27 cellular contexts compared by ENCODE assay signal in the genomic region with DNA sequence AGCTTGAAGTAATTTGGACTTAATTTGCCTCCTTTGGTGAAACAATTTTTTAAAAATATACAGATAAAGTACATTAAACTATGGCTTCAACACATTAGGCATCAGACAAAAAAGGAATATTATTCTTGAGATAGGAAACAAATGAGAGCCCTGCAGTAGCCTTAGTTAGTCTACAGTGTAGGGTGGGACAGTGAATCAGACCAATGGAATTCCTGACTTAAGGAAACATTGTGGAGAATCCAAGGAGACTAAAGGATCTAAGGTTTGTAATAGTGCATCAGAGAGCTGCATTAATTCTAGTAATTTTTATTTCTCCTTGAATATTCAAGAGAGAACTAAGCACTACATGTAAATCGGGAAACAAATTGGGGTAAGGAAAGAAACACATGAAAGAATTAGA.
A peak's percentile ranks its signal among the peaks of the same experiment; 100 is the strongest.
DNase-seq lines count a peak whose midpoint lies in the region; ATAC-seq and TF ChIP-seq lines count a peak whose summit lies in the region.
"Had no signal": no experiment of that assay in that cellular context is flagged by ENCODE, and none has a peak within 500 bp of the region (broad histone marks: within the 10 kb centered on the region; RNA-seq: fewer than 3 reads in every experiment).

No MANE protein-coding gene starts in this region.

- no peaks in the 10 kb centered on the region for H3K4me1 ChIP-seq in mesenchymal stem cell (ENCODE audit: control insufficient read depth, insufficient read depth, low read depth, low read length)
- no peaks in the 10 kb centered on the region for H3K4me1 ChIP-seq in effector memory CD4-positive, alpha-beta T cell (ENCODE audit: control insufficient read depth, insufficient read depth, low read length, poor library complexity, severe bottlenecking)

- no peak overlapping the region for H3K18ac ChIP-seq in mesenchymal stem cell (ENCODE audit: low read depth in 1 of 2, low read length in 2 of 2)

- peaks cover 33% of the 10 kb centered on the region for H3K4me1 Mint-ChIP-seq in HFFc6 (ENCODE audit: low read depth)
- H3K4me1 Mint-ChIP-seq in activated CD8-positive, alpha-beta T cell treated with anti-CD3 and anti-CD28 coated beads for 36 hours (ENCODE audit: low read depth): no peaks in the 10 kb centered on the region
- H3K4me1 Mint-ChIP-seq: CD4-positive, alpha-beta memory T cell; IgD-negative memory B cell; stimulated activated naive CD8-positive, alpha-beta T cell treated with anti-CD3 and anti-CD28 coated beads, Interleukin-15, amount 100 ng/mL, for 72 hours; T-cell had no signal

- no CpG with 5 or more reads among the region's 1 CpG for WGBS in mesenchymal stem cell

- no peak overlapping the region for H4K91ac ChIP-seq in mesenchymal stem cell (ENCODE audit: low read length)

- no peak overlapping the region for H4K8ac ChIP-seq in mesenchymal stem cell (ENCODE audit: low read length)

- CTCF ChIA-PET in activated CD8-positive, alpha-beta T cell treated with anti-CD3 and anti-CD28 coated beads for 36 hours (lab: Charles Lee): no interaction called here

- peaks cover 5% of the 10 kb centered on the region for H3K36me3 Mint-ChIP-seq in HFFc6 (ENCODE audit: low read depth)
- peaks cover 8% of the 10 kb centered on the region for H3K36me3 Mint-ChIP-seq in activated CD8-positive, alpha-beta T cell treated with anti-CD3 and anti-CD28 coated beads for 36 hours (ENCODE audit: low read depth)
- H3K36me3 Mint-ChIP-seq: IgD-negative memory B cell had no signal

- intact Hi-C loops in activated CD8-positive, alpha-beta T cell treated with anti-CD3 and anti-CD28 coated beads for 36 hours (cut with micrococcal nuclease): no loop called here

- no peak for TF ChIP-seq CTCF in AG10803 (conservative IDR thresholded peaks at IDR 0.05; ENCODE audit: low read length)
- no peak for TF ChIP-seq CTCF in HFFc6 (IDR thresholded peaks at IDR 0.05)
- no peak for TF ChIP-seq CTCF in cardiac fibroblast (IDR thresholded peaks at IDR 0.05; ENCODE audit: low read depth, low read length)
- TF ChIP-seq CTCF in activated CD8-positive, alpha-beta T cell treated with anti-CD3 and anti-CD28 coated beads for 36 hours (IDR thresholded peaks at IDR 0.05): no peak

- no peak overlapping the region for H3K4ac ChIP-seq in mesenchymal stem cell (ENCODE audit: low read depth in 1 of 2, low read length in 2 of 2)

- H2AK5ac ChIP-seq in mesenchymal stem cell (ENCODE audit: low read length, severe bottlenecking): no peak overlapping the region

- no peak overlapping the region for H2BK5ac ChIP-seq in mesenchymal stem cell (ENCODE audit: low read depth, low read length, poor library complexity, severe bottlenecking)

- no peaks in the 10 kb centered on the region for H3K9me3 ChIP-seq in mesenchymal stem cell (ENCODE audit: control insufficient read depth, low read length)
- H3K9me3 ChIP-seq in effector memory CD4-positive, alpha-beta T cell (ENCODE audit: control insufficient read depth, low read length): no peaks in the 10 kb centered on the region

- no peaks in the 10 kb centered on the region for H3K27me3 Mint-ChIP-seq in HFFc6 (ENCODE audit: insufficient read depth)
- H3K27me3 Mint-ChIP-seq in activated CD8-positive, alpha-beta T cell treated with anti-CD3 and anti-CD28 coated beads for 36 hours: no peaks in the 10 kb centered on the region
- H3K27me3 Mint-ChIP-seq: CD4-positive, alpha-beta memory T cell; IgD-negative memory B cell; stimulated activated naive CD8-positive, alpha-beta T cell treated with anti-CD3 and anti-CD28 coated beads, Interleukin-15, amount 100 ng/mL, for 72 hours; T-cell had no signal

- H3K27me3 ChIP-seq in mesenchymal stem cell (ENCODE audit: control insufficient read depth in 1 of 2, insufficient read depth in 1 of 2, low read length in 2 of 2): no peaks in the 10 kb centered on the region
- no peaks in the 10 kb centered on the region for H3K27me3 ChIP-seq in effector memory CD4-positive, alpha-beta T cell (replicated peaks; ENCODE audit: control insufficient read depth, insufficient read depth, low read length, poor library complexity, severe bottlenecking)
- H3K27me3 ChIP-seq: dorsolateral prefrontal cortex had no signal

- H3K14ac ChIP-seq in mesenchymal stem cell (ENCODE audit: low read length in 2 of 2): no peak overlapping the region

- no peak overlapping the region for H2AFZ ChIP-seq in mesenchymal stem cell (ENCODE audit: low read depth, low read length)

- no peak overlapping the region for H3K23ac ChIP-seq in mesenchymal stem cell (ENCODE audit: low read length in 2 of 2)

- no peak overlapping the region for H3K9ac ChIP-seq in mesenchymal stem cell (ENCODE audit: low read length)

- POLR2A ChIA-PET in activated CD8-positive, alpha-beta T cell treated with anti-CD3 and anti-CD28 coated beads for 36 hours (lab: Charles Lee): no interaction called here

- DNase-seq in AG10803 (ENCODE audit: low read depth) (peak; percentile 46), HFFc6 (peak; percentile 34), cardiac fibroblast (ENCODE audit: low read depth in 2 of 2) (peak; percentile 11 to 38), mesenchymal stem cell (peak; percentile 22), NCI-H82 (lab: John Stamatoyannopoulos, UW) (no peak)
- no peak for DNase-seq in activated CD8-positive, alpha-beta T cell treated with anti-CD3 and anti-CD28 coated beads for 36 hours
- DNase-seq in effector memory CD4-positive, alpha-beta T cell: no peak
- DNase-seq: activated CD4-positive, CD25-positive, alpha-beta regulatory T cell; activated T-cell treated with anti-CD3 and anti-CD28 coated beads, Interleukin-2, amount 50 U/mL, for 48 hours; CD4-positive, alpha-beta memory T cell; DMS 273 treated with DMSO at 0.1 percent for 48 hours; dorsolateral prefrontal cortex; H7; hypothalamus; left colon; NCI-H1436 treated with DMSO at 0.1 percent for 48 hours; NCI-H2107; NCI-H446 treated with DMSO at 0.1 percent for 48 hours; NCI-H774; posterior cingulate gyrus; right cardiac atrium; RPMI8226; stimulated activated CD8-positive, alpha-beta memory T cell treated with anti-CD3 and anti-CD28 coated beads, Interleukin-4, amount 100 ng/mL, for 48 hours; stimulated activated naive CD8-positive, alpha-beta T cell treated with anti-CD3 and anti-CD28 coated beads, Interleukin-15, amount 100 ng/mL, for 72 hours; T-cell had no signal

- no peak overlapping the region for H3K27ac ChIP-seq in mesenchymal stem cell (ENCODE audit: low read length, poor library complexity, severe bottlenecking)
- H3K27ac ChIP-seq in effector memory CD4-positive, alpha-beta T cell (ENCODE audit: insufficient read depth, low read length, poor library complexity, severe bottlenecking): no peak overlapping the region
- H3K27ac ChIP-seq: dorsolateral prefrontal cortex had no signal

- no peak overlapping the region for H2BK12ac ChIP-seq in mesenchymal stem cell (ENCODE audit: low read length in 2 of 2)

- no peaks in the 10 kb centered on the region for H3K9me3 Mint-ChIP-seq in HFFc6
- peaks cover 1% of the 10 kb centered on the region for H3K9me3 Mint-ChIP-seq in activated CD8-positive, alpha-beta T cell treated with anti-CD3 and anti-CD28 coated beads for 36 hours
- H3K9me3 Mint-ChIP-seq: CD4-positive, alpha-beta memory T cell; IgD-negative memory B cell; stimulated activated naive CD8-positive, alpha-beta T cell treated with anti-CD3 and anti-CD28 coated beads, Interleukin-15, amount 100 ng/mL, for 72 hours; T-cell had no signal

- no peak overlapping the region for H3K4me3 ChIP-seq in AG10803 (ENCODE audit: low read length)
- no peak overlapping the region for H3K4me3 ChIP-seq in cardiac fibroblast (replicated peaks in 1 of 2; ENCODE audit: low read depth in 2 of 2, low read length in 2 of 2)
- no peak overlapping the region for H3K4me3 ChIP-seq in mesenchymal stem cell (ENCODE audit: insufficient read depth in 1 of 2, low read depth in 1 of 2, low read length in 2 of 2)
- no peak overlapping the region for H3K4me3 ChIP-seq in effector memory CD4-positive, alpha-beta T cell (ENCODE audit: insufficient read depth, low read depth, low read length, poor library complexity, severe bottlenecking)
- H3K4me3 ChIP-seq: dorsolateral prefrontal cortex had no signal

- no peak overlapping the region for H2BK15ac ChIP-seq in mesenchymal stem cell (ENCODE audit: low read depth, poor library complexity, severe bottlenecking)

- H3K4me2 ChIP-seq in mesenchymal stem cell (ENCODE audit: low read length, poor library complexity, severe bottlenecking): no peak overlapping the region

- H3K36me3 ChIP-seq in mesenchymal stem cell (ENCODE audit: control insufficient read depth in 1 of 2, insufficient read depth in 2 of 2, low read depth in 1 of 2, low read length in 2 of 2): no peaks in the 10 kb centered on the region
- no peaks in the 10 kb centered on the region for H3K36me3 ChIP-seq in effector memory CD4-positive, alpha-beta T cell (ENCODE audit: control insufficient read depth, insufficient read depth, low read length)

- no peaks in the 10 kb centered on the region for H3K79me1 ChIP-seq in mesenchymal stem cell (replicated peaks; ENCODE audit: low read length, poor library complexity, severe bottlenecking)

- ATAC-seq in HG02571 (IDR thresholded peaks at IDR 0.05; ENCODE audit: unreplicated experiment): no peak
- no peak for ATAC-seq in activated CD8-positive, alpha-beta T cell treated with anti-CD3 and anti-CD28 coated beads for 36 hours
- ATAC-seq: left colon; right cardiac atrium; stimulated activated naive CD8-positive, alpha-beta T cell treated with anti-CD3 and anti-CD28 coated beads, Interleukin-15, amount 100 ng/mL, for 72 hours; T-cell had no signal

- H3K4me3 Mint-ChIP-seq in HFFc6: no peak overlapping the region
- no peak overlapping the region for H3K4me3 Mint-ChIP-seq in activated CD8-positive, alpha-beta T cell treated with anti-CD3 and anti-CD28 coated beads for 36 hours
- H3K4me3 Mint-ChIP-seq: CD4-positive, alpha-beta memory T cell; IgD-negative memory B cell; stimulated activated naive CD8-positive, alpha-beta T cell treated with anti-CD3 and anti-CD28 coated beads, Interleukin-15, amount 100 ng/mL, for 72 hours; T-cell had no signal

- peak overlapping the region; percentile 80 for H3K27ac Mint-ChIP-seq in HFFc6
- H3K27ac Mint-ChIP-seq in activated CD8-positive, alpha-beta T cell treated with anti-CD3 and anti-CD28 coated beads for 36 hours: no peak overlapping the region
- H3K27ac Mint-ChIP-seq: CD4-positive, alpha-beta memory T cell; IgD-negative memory B cell; stimulated activated naive CD8-positive, alpha-beta T cell treated with anti-CD3 and anti-CD28 coated beads, Interleukin-15, amount 100 ng/mL, for 72 hours; T-cell had no signal

- no peak overlapping the region for H2BK120ac ChIP-seq in mesenchymal stem cell (ENCODE audit: low read depth, low read length)

Comparison
In these comparisons a context has a peak if more than half of its experiments do, and no peak if none do; other contexts are left out.
1. DNase-seq: peak in AG10803 (single experiment), HFFc6 (single experiment), cardiac fibroblast (2 of 2) and mesenchymal stem cell (single experiment); none in activated CD8-positive, alpha-beta T cell treated with anti-CD3 and anti-CD28 coated beads for 36 hours (single experiment), effector memory CD4-positive, alpha-beta T cell (0 of 3) and NCI-H82 (single experiment).